16 cellular contexts compared by ENCODE assay signal in the genomic region with DNA sequence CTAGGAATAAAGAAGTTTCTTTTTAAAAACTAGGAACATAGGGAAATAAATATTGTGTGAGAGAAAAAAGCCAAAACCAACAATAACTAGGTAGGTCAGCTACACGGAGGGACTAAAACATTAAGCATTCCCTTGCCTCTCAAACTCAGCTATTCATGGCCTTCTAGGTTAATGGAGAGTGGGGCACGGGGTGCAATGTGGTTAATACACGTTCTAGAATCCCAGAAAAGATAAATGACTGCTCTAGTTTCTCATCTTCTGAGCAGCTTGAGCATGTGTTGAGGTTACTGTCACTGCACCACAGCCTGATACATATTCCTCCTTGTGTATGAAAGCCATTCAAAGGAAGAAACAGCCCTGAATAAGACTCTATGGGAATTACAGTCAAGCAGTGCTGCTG. TPM values are rescaled to one million over a fixed set of nuclear protein-coding genes. Genes with fewer than 3 reads are reported as not detected.
DNase-seq lines count a peak whose midpoint lies in the region; ATAC-seq and TF ChIP-seq lines count a peak whose summit lies in the region.
"Had no signal": no experiment of that assay in that cellular context is flagged by ENCODE, and none has a peak within 500 bp of the region (broad histone marks: within the 10 kb centered on the region; RNA-seq: fewer than 3 reads in every experiment).

No MANE protein-coding gene starts in this region.

- TF ChIP-seq EP300 in transverse colon (IDR thresholded peaks at IDR 0.05; ENCODE audit: low read depth) = no peak

- H2AK5ac ChIP-seq in trophoblast cell (ENCODE audit: low read length) = no peak overlapping the region

- H3K4me3 Mint-ChIP-seq in stimulated activated naive B cell treated with anti-CD40 and anti-IgM and Interleukin-4, amounts not matched to agents 10 μg/mL and 1 μg/mL and 100 μg/mL, for 72 hours = no peak overlapping the region
- no peak overlapping the region for H3K4me3 Mint-ChIP-seq in GM23338
- H3K4me3 Mint-ChIP-seq: CD8-positive, alpha-beta T cell; H9 had no signal

- peaks cover 2% of the 10 kb centered on the region for H3K79me1 ChIP-seq in trophoblast cell (ENCODE audit: low read length)

- no peaks in the 10 kb centered on the region for H3F3A ChIP-seq in GM23338 (replicated peaks; ENCODE audit: low read depth)

- no peaks in the 10 kb centered on the region for H3K4me1 Mint-ChIP-seq in stimulated activated naive B cell treated with anti-CD40 and anti-IgM and Interleukin-4, amounts not matched to agents 10 μg/mL and 1 μg/mL and 100 μg/mL, for 72 hours
- no peaks in the 10 kb centered on the region for H3K4me1 Mint-ChIP-seq in GM23338
- H3K4me1 Mint-ChIP-seq: H9 had no signal

- ATAC-seq in heart right ventricle (peak in 3 of 8 donors; percentile 11 to 19 (median 13)), GM23338 (no peak)
- no peak for ATAC-seq in stimulated activated naive B cell treated with anti-CD40 and anti-IgM and Interleukin-4, amounts not matched to agents 10 μg/mL and 1 μg/mL and 100 μg/mL, for 72 hours (replicated peaks)
- ATAC-seq: CD8-positive, alpha-beta T cell had no signal

- no peak overlapping the region for H3K27ac Mint-ChIP-seq in stimulated activated naive B cell treated with anti-CD40 and anti-IgM and Interleukin-4, amounts not matched to agents 10 μg/mL and 1 μg/mL and 100 μg/mL, for 72 hours
- no peak overlapping the region for H3K27ac Mint-ChIP-seq in GM23338
- H3K27ac Mint-ChIP-seq: CD8-positive, alpha-beta T cell; H9 had no signal

- no peaks in the 10 kb centered on the region for H3K27me3 Mint-ChIP-seq in stimulated activated naive B cell treated with anti-CD40 and anti-IgM and Interleukin-4, amounts not matched to agents 10 μg/mL and 1 μg/mL and 100 μg/mL, for 72 hours
- H3K27me3 Mint-ChIP-seq in GM23338 (ENCODE audit: insufficient read depth, low read depth, poor library complexity) = no peaks in the 10 kb centered on the region

- H3K4me2 ChIP-seq in trophoblast cell (ENCODE audit: low read length) (no peak overlapping the region), GM23338 (no peak overlapping the region)

- 0 out of 2 replicates have a peak, but pooled peaks cover 4% of the 10 kb centered on the region for H3K9me2 ChIP-seq in GM23338 (ENCODE audit: insufficient read depth)

- H3K4me1 ChIP-seq in heart right ventricle (peaks cover 8 to 87% (median 58%) of the 10 kb centered on the region in 9 donors), trophoblast cell (ENCODE audit: control insufficient read depth in 1 of 2, insufficient read depth in 2 of 2, low read length in 2 of 2) (peaks cover 7 to 9% of the 10 kb centered on the region in 2 experiments), transverse colon (peaks cover 0 to 19% (median 3%) of the 10 kb centered on the region in 4 donors), GM23338 (ENCODE audit: insufficient read depth) (no peaks in the 10 kb centered on the region)

- H3K4ac ChIP-seq in trophoblast cell (ENCODE audit: low read depth, low read length) = no peak overlapping the region

- no peaks in the 10 kb centered on the region for H3K36me3 ChIP-seq in heart right ventricle
- H3K36me3 ChIP-seq in trophoblast cell (ENCODE audit: control insufficient read depth in 1 of 2, insufficient read depth in 2 of 2, low read length in 2 of 2) = peaks cover 0 to 2% of the 10 kb centered on the region in 2 experiments
- no peaks in the 10 kb centered on the region for H3K36me3 ChIP-seq in transverse colon
- H3K36me3 ChIP-seq in GM23338 (ENCODE audit: insufficient read depth) = no peaks in the 10 kb centered on the region

- peak overlapping the region; percentile 52 to 76 for H3K27ac ChIP-seq in coronary artery
- H3K27ac ChIP-seq in heart right ventricle = peak overlapping the region in 9 of 10 donors; percentile 23 to 79 (median 56)
- no peak overlapping the region for H3K27ac ChIP-seq in trophoblast cell (ENCODE audit: low read depth, low read length)
- H3K27ac ChIP-seq in transverse colon = peak overlapping the region; percentile 45 to 73 (median 64)
- H3K27ac ChIP-seq in GM23338 (ENCODE audit: low read depth) = no peak overlapping the region

- H2BK12ac ChIP-seq in trophoblast cell (ENCODE audit: low read length) = peak overlapping the region; percentile 40

- no peak overlapping the region for H2BK120ac ChIP-seq in trophoblast cell (ENCODE audit: insufficient read depth, low read length, poor library complexity)

- intact Hi-C loops in heart right ventricle (cut with DNase I) (no loop called here), transverse colon (cut with DNase I; ENCODE audit: low total_unique reads) (no loop called here)

- H3K9me3 ChIP-seq in heart right ventricle = no peaks in the 10 kb centered on the region
- H3K9me3 ChIP-seq in trophoblast cell (ENCODE audit: insufficient read depth, low read depth, low read length) = no peaks in the 10 kb centered on the region
- H3K9me3 ChIP-seq in transverse colon = no peaks in the 10 kb centered on the region

- no peak for DNase-seq in coronary artery (ENCODE audit: low spot score)
- DNase-seq in heart right ventricle = no peak
- DNase-seq in trophoblast cell = no peak
- no peak for DNase-seq in transverse colon
- no peak for DNase-seq in activated CD8-positive, alpha-beta memory T cell treated with anti-CD3 and anti-CD28 coated beads, Interleukin-2, amount 50 U/mL, for 48 hours
- no peak for DNase-seq in EL
- no peak for DNase-seq in stimulated activated naive B cell treated with anti-CD40 and anti-IgM and Interleukin-4, amounts not matched to agents 10 μg/mL and 1 μg/mL and 100 μg/mL, for 72 hours
- no peak for DNase-seq in GM23338 (ENCODE audit: low spot score)
- DNase-seq: CD8-positive, alpha-beta T cell; DND-41; H9; KG1; NCI-H1092; NCI-H1694; NCI-H446 treated with DMSO at 0.1 percent for 48 hours; NCI-H82 had no signal

- TF ChIP-seq CTCF in coronary artery (IDR thresholded peaks at IDR 0.05) = no peak
- no peak for TF ChIP-seq CTCF in heart right ventricle (IDR thresholded peaks at IDR 0.05)
- TF ChIP-seq CTCF in transverse colon (IDR thresholded peaks at IDR 0.05) = no peak
- no peak for TF ChIP-seq CTCF in GM23338 (conservative IDR thresholded peaks at IDR 0.05; ENCODE audit: low read depth in 2 of 2)

- H3K27me3 ChIP-seq in heart right ventricle = no peaks in the 10 kb centered on the region
- H3K27me3 ChIP-seq in trophoblast cell (ENCODE audit: insufficient read depth, low read length) = no peaks in the 10 kb centered on the region
- H3K27me3 ChIP-seq in transverse colon = no peaks in the 10 kb centered on the region
- H3K27me3 ChIP-seq in GM23338 (ENCODE audit: insufficient read depth) = no peaks in the 10 kb centered on the region

- H3K23ac ChIP-seq in trophoblast cell (ENCODE audit: low read length) = peak overlapping the region; percentile 90

- no peak overlapping the region for H3K9ac ChIP-seq in trophoblast cell (ENCODE audit: low read length)

- H3K4me3 ChIP-seq in coronary artery (peak overlapping the region; percentile 47), heart right ventricle (peak overlapping the region in 1 of 10 donors; percentile 4), trophoblast cell (ENCODE audit: low read depth, low read length) (no peak overlapping the region), transverse colon (no peak overlapping the region), GM23338 (no peak overlapping the region)

- 27 to 34% methylated on average over 3 of the region's 3 CpGs for WGBS in heart right ventricle, 2 donors
- no CpG with 5 or more reads among the region's 3 CpGs for WGBS in trophoblast cell (ENCODE audit: extremely low coverage, insufficient coverage, insufficient read length)
- 18 to 41% methylated on average over 3 of the region's 3 CpGs for WGBS in transverse colon (ENCODE audit: low coverage in 1 of 2), 2 donors

- H3K14ac ChIP-seq in trophoblast cell (ENCODE audit: low read length) = no peak overlapping the region

- H3K9me3 Mint-ChIP-seq in stimulated activated naive B cell treated with anti-CD40 and anti-IgM and Interleukin-4, amounts not matched to agents 10 μg/mL and 1 μg/mL and 100 μg/mL, for 72 hours = no peaks in the 10 kb centered on the region
- no peaks in the 10 kb centered on the region for H3K9me3 Mint-ChIP-seq in GM23338
- H3K9me3 Mint-ChIP-seq: CD8-positive, alpha-beta T cell; H9 had no signal

- no peak overlapping the region for H3K18ac ChIP-seq in trophoblast cell (ENCODE audit: low read length)

- no peak for TF ChIP-seq POLR2A in transverse colon (IDR thresholded peaks at IDR 0.05)

- H2AFZ ChIP-seq in trophoblast cell (ENCODE audit: insufficient read depth, low read length, poor library complexity) (no peak overlapping the region), GM23338 (no peak overlapping the region)

- no peak overlapping the region for H2BK5ac ChIP-seq in trophoblast cell (ENCODE audit: low read depth, low read length, poor library complexity)

- no peaks in the 10 kb centered on the region for H3K36me3 Mint-ChIP-seq in stimulated activated naive B cell treated with anti-CD40 and anti-IgM and Interleukin-4, amounts not matched to agents 10 μg/mL and 1 μg/mL and 100 μg/mL, for 72 hours
- no peaks in the 10 kb centered on the region for H3K36me3 Mint-ChIP-seq in GM23338 (ENCODE audit: low read depth)
- H3K36me3 Mint-ChIP-seq: CD8-positive, alpha-beta T cell had no signal

- H4K8ac ChIP-seq in trophoblast cell (ENCODE audit: low read depth, low read length) = no peak overlapping the region

- H4K20me1 ChIP-seq in GM23338 (replicated peaks; ENCODE audit: insufficient read depth) = no peaks in the 10 kb centered on the region

- no peaks in the 10 kb centered on the region for H3K79me2 ChIP-seq in trophoblast cell (ENCODE audit: control insufficient read depth, insufficient read depth, low read length, poor library complexity)
- no peaks in the 10 kb centered on the region for H3K79me2 ChIP-seq in GM23338 (replicated peaks; ENCODE audit: insufficient read depth)

- no peak overlapping the region for H4K12ac ChIP-seq in trophoblast cell (ENCODE audit: low read depth, low read length)

- H4K91ac ChIP-seq in trophoblast cell (ENCODE audit: low read depth, low read length) = no peak overlapping the region

- in situ Hi-C loops in transverse colon (cut with MboI; ENCODE audit: low pct_ligation_motif_present in 1 of 4, low pct_unique_long_range_greater_than_20kb in 1 of 4, low sequenced_read_pairs in 3 of 4) = no loop called here

RNA-seq across cellular contexts. Expression of a gene that starts 31.4 kb away (rescaled TPM):
- total RNA-seq in heart right ventricle (1,000 to 10,000 TPM in 7 of 10 donors, 100 to 1,000 TPM in 3; 791 to 1,497 (median 1,148) TPM), transverse colon (10 to 100 TPM; 22.8 to 65.5 (median 42.0) TPM)
- polyA plus RNA-seq in heart right ventricle (10 to 100 TPM; 11.1 to 46.1 TPM), GM23338 (2016; fragmentation: Nextera tagmentation; extraction: Ambion mirVana) (2.3 and 2.5 TPM in 2 replicates)
- polyA plus RNA-seq in trophoblast cell (2013) = 13.3 and 13.7 TPM in 2 replicates
- total RNA-seq in GM23338 (2014; rRNA removed; shearing (Covaris generic)) = 2.5 and 3.3 TPM in 2 replicates
- total RNA-seq: CD8-positive, alpha-beta T cell had no signal

Comparison
In these comparisons a context has a peak if more than half of its experiments do, and no peak if none do; other contexts are left out.
1. H3K27ac ChIP-seq: peak in coronary artery (2 of 2), heart right ventricle (9 of 10) and transverse colon (4 of 4); none in trophoblast cell (single experiment) and GM23338 (single experiment).
2. RNA of a gene that starts 31.4 kb away (total RNA-seq): 791 to 1,497 TPM in heart right ventricle; 22.8 to 65.5 TPM in transverse colon and 2.5 to 3.3 TPM in GM23338; every median in the first group is over 10 times any median in the second.